Comparison of ENCODE assay signal across 11 cellular contexts in the genomic region with DNA sequence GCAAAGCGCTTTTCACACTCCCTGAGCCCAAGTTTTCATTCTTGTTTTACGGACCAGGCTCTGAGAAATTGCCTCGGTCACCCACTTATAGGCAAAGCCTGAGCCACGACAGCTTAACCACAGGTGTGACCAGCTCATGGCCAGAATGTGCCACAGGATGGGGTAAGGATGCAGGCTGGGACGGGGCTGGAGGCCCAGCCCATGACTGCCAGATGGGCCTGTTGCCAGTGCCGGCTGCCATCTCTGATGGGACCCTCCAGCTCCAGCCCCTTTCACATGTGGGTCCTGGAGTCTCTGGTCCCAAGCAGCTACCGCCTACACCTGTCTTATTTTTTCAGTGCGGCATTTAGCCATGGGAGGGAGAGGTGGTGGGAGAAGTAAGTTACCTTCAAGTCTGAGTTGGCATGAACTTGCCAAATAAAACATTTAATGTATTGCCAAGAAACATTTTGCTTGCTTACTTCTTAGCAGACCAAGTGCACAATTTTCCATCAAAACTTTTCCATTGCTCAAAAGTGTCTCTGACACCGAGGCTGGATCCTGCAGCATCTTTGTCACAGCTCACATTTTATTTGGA.
"Had no signal": no experiment of that assay in that cellular context is flagged by ENCODE, and none has a peak within 500 bp of the region (broad histone marks: within the 10 kb centered on the region; RNA-seq: fewer than 3 reads in every experiment).

No MANE protein-coding gene starts in this region.

- H3K9me3 ChIP-seq: ovary had no signal

- DNase-seq: activated effector memory CD4-positive, alpha-beta T cell treated with anti-CD3 and anti-CD28 coated beads, Interleukin-2, amount 50 U/mL, for 16 hours; activated T-cell treated with anti-CD3 and anti-CD28 coated beads, Interleukin-2, amount 50 U/mL, for 4 hours; foreskin keratinocyte; stimulated activated CD4-positive, alpha-beta T cell treated with anti-CD3 and anti-CD28 coated beads, Interleukin-12 subunit alpha, Interleukin-12 subunit beta, amount 100 ng/mL, for 4 hours; stimulated activated CD4-positive, alpha-beta T cell treated with anti-CD3 and anti-CD28 coated beads, Interleukin-2, amount 100 ng/mL, for 48 hours; stimulated activated CD8-positive, alpha-beta memory T cell treated with anti-CD3 and anti-CD28 coated beads, Interleukin-4, amount 100 ng/mL, for 48 hours; SW 1271 had no signal

- H3K27ac ChIP-seq: foreskin keratinocyte had no signal

- ATAC-seq: activated CD4-positive, CD25-positive, alpha-beta regulatory T cell treated with anti-CD3 and anti-CD28 coated beads, Interleukin-2, amount 50 U/mL, for 24 hours; activated T-cell treated with anti-CD3 and anti-CD28 coated beads, Interleukin-2, amount 50 U/mL, for 4 hours; esophagus mucosa; foreskin keratinocyte had no signal

- H3K36me3 ChIP-seq: ovary had no signal

- H3K4me3 ChIP-seq: dorsolateral prefrontal cortex, ovary had no signal

- H3K27me3 ChIP-seq: dorsolateral prefrontal cortex, foreskin keratinocyte, ovary had no signal

- H3K4me1 ChIP-seq: foreskin keratinocyte had no signal
